ENCODE assay signal across 11 cellular contexts in genomic region chr5:172715421-172715780, GRCh38. TPM values are rescaled to one million over a fixed set of nuclear protein-coding genes. Genes with fewer than 3 reads are reported as not detected.
DNase-seq lines count a peak whose midpoint lies in the region; FAIRE-seq and TF ChIP-seq lines count a peak whose summit lies in the region.
"Had no signal": no experiment of that assay in that cellular context is flagged by ENCODE, and none has a peak within 500 bp of the region (broad histone marks: within the 10 kb centered on the region; RNA-seq: fewer than 3 reads in every experiment).

No MANE protein-coding gene starts in this region.

- POLR2A ChIA-PET in CD4-positive, alpha-beta memory T cell (lab: Charles Lee; ENCODE audit: partially characterized antibody): interaction anchor here (0.6 to 4.1 kb wide), 9 partner anchors 20 to 463 kb away, joined by 3 to 86 read pairs (median 3); partner anchors contain the start of genes DUSP1 and RPL26L1

- CTCF ChIA-PET in CD4-positive, alpha-beta memory T cell (lab: Charles Lee; ENCODE audit: partially characterized antibody): interaction anchor here (0.7 to 11.7 kb wide), 38 partner anchors 9 to 320 kb away, joined by 3 to 547 read pairs (median 5); partner anchors contain the start of gene DUSP1

- no peaks in the 10 kb centered on the region for H4K20me1 ChIP-seq in astrocyte (ENCODE audit: insufficient read depth, low read length)

- no peaks in the 10 kb centered on the region for H3K27me3 ChIP-seq in CD4-positive, alpha-beta memory T cell (ENCODE audit: insufficient read depth, low read length)
- H3K27me3 ChIP-seq in astrocyte (ENCODE audit: insufficient read depth, low read length) (no peaks in the 10 kb centered on the region), skeletal muscle satellite cell (ENCODE audit: control insufficient read depth, insufficient read depth, low read length) (no peaks in the 10 kb centered on the region)
- H3K27me3 ChIP-seq: SJSA1 had no signal

- H3K27me3 Mint-ChIP-seq in CD4-positive, alpha-beta memory T cell: peaks cover 8 to 13% of the 10 kb centered on the region in 2 donors
- peaks cover 21% of the 10 kb centered on the region for H3K27me3 Mint-ChIP-seq in astrocyte (ENCODE audit: low read depth, unreplicated experiment)

- H3K4me1 Mint-ChIP-seq in CD4-positive, alpha-beta memory T cell: peaks cover 15 to 28% (median 17%) of the 10 kb centered on the region in 4 donors
- no peaks in the 10 kb centered on the region for H3K4me1 Mint-ChIP-seq in astrocyte (ENCODE audit: low read depth, unreplicated experiment)

- H3K79me2 ChIP-seq in astrocyte (ENCODE audit: insufficient read depth, low read length): no peaks in the 10 kb centered on the region

- H3K4me3 ChIP-seq in CD4-positive, alpha-beta memory T cell (ENCODE audit: low read length in 2 of 2): no peak overlapping the region
- H3K4me3 ChIP-seq in astrocyte (ENCODE audit: insufficient read depth, low read depth, low read length) (no peak overlapping the region), skeletal muscle satellite cell (ENCODE audit: low read length) (no peak overlapping the region)
- H3K4me3 ChIP-seq: SJSA1 had no signal

- peak overlapping the region; percentile 10 for H3K9ac ChIP-seq in astrocyte (ENCODE audit: low read length)
- peak overlapping the region; percentile 57 for H3K9ac ChIP-seq in skeletal muscle satellite cell (ENCODE audit: low read depth, low read length)

- H3K27ac ChIP-seq in CD4-positive, alpha-beta memory T cell (ENCODE audit: low read depth, low read length): no peak overlapping the region
- H3K27ac ChIP-seq in astrocyte (ENCODE audit: low read depth, low read length): no peak overlapping the region
- H3K27ac ChIP-seq: SJSA1 had no signal

- intact Hi-C loops in CD4-positive, alpha-beta memory T cell (cut with micrococcal nuclease): no loop called here

- no peak for DNase-seq in CD4-positive, alpha-beta memory T cell
- DNase-seq in astrocyte (ENCODE audit: low read depth): no peak
- peak; percentile 20 for DNase-seq in iris pigment epithelial cell (ENCODE audit: low read depth)
- DNase-seq in anterior cingulate cortex (lab: John Stamatoyannopoulos, UW): no peak
- no peak for DNase-seq in GF-D8 (lab: John Stamatoyannopoulos, UW)
- no peak for DNase-seq in OCI-M1 (lab: John Stamatoyannopoulos, UW)
- DNase-seq in RCC 7860 (ENCODE audit: low spot score): no peak

- no peaks in the 10 kb centered on the region for H3K36me3 ChIP-seq in CD4-positive, alpha-beta memory T cell (ENCODE audit: insufficient read depth, low read length)
- H3K36me3 ChIP-seq in astrocyte (ENCODE audit: insufficient read depth, low read length) (no peaks in the 10 kb centered on the region), skeletal muscle satellite cell (ENCODE audit: insufficient read depth, low read length) (no peaks in the 10 kb centered on the region)
- H3K36me3 ChIP-seq: SJSA1 had no signal

- H3K4me3 Mint-ChIP-seq in CD4-positive, alpha-beta memory T cell: no peak overlapping the region
- no peak overlapping the region for H3K4me3 Mint-ChIP-seq in astrocyte (ENCODE audit: unreplicated experiment)
- H3K4me3 Mint-ChIP-seq: nephron progenitor cell had no signal

- no peaks in the 10 kb centered on the region for H3K9me3 Mint-ChIP-seq in CD4-positive, alpha-beta memory T cell
- H3K9me3 Mint-ChIP-seq in astrocyte (ENCODE audit: unreplicated experiment): no peaks in the 10 kb centered on the region
- H3K9me3 Mint-ChIP-seq: nephron progenitor cell had no signal

- no peaks in the 10 kb centered on the region for H3K9me3 ChIP-seq in CD4-positive, alpha-beta memory T cell (ENCODE audit: control insufficient read depth in 1 of 2, low read length in 2 of 2)
- H3K9me3 ChIP-seq in astrocyte (ENCODE audit: insufficient read depth, low read depth, low read length) (no peaks in the 10 kb centered on the region), skeletal muscle satellite cell (replicated peaks; ENCODE audit: low read length) (no peaks in the 10 kb centered on the region)
- H3K9me3 ChIP-seq: SJSA1 had no signal

- peaks cover 11% of the 10 kb centered on the region for H3K4me1 ChIP-seq in CD4-positive, alpha-beta memory T cell (ENCODE audit: insufficient read depth, low read length)
- H3K4me1 ChIP-seq in astrocyte (ENCODE audit: insufficient read depth, low read length) (peaks cover 13% of the 10 kb centered on the region), skeletal muscle satellite cell (ENCODE audit: control insufficient read depth, insufficient read depth, low read length) (peaks cover 32% of the 10 kb centered on the region)

- H3K4me2 ChIP-seq in astrocyte (ENCODE audit: low read length): no peak overlapping the region
- no peak overlapping the region for H3K4me2 ChIP-seq in skeletal muscle satellite cell (ENCODE audit: low read length)

- H3K36me3 Mint-ChIP-seq in CD4-positive, alpha-beta memory T cell: no peaks in the 10 kb centered on the region
- H3K36me3 Mint-ChIP-seq in astrocyte (ENCODE audit: low read depth, unreplicated experiment): no peaks in the 10 kb centered on the region

- FAIRE-seq in astrocyte (lab: Jason Lieb, UNC) (no peak), RCC 7860 (lab: Jason Lieb, UNC) (no peak)
- FAIRE-seq: colon had no signal

- peak overlapping the region in 4 of 7 donors; percentile 4 to 43 (median 42) for H3K27ac Mint-ChIP-seq in CD4-positive, alpha-beta memory T cell
- peak overlapping the region; percentile 41 for H3K27ac Mint-ChIP-seq in astrocyte (ENCODE audit: unreplicated experiment)
- H3K27ac Mint-ChIP-seq: nephron progenitor cell had no signal

- TF ChIP-seq CTCF in astrocyte (IDR thresholded peaks at IDR 0.05; ENCODE audit: insufficient read depth, low read depth, low read length): no peak

- H2AFZ ChIP-seq in astrocyte (ENCODE audit: low read depth, low read length): no peak overlapping the region

RNA-seq across cellular contexts. Expression of gene DUSP1, which starts 55.6 kb away (rescaled TPM):
- 10 to 100 TPM; 18.0 to 18.8 TPM for total RNA-seq in CD4-positive, alpha-beta memory T cell
- 100 to 1,000 TPM; 297 to 879 TPM for polyA plus RNA-seq in CD4-positive, alpha-beta memory T cell
- 80.5 and 90.1 TPM in 2 replicates for total RNA-seq in astrocyte
- 204 and 438 TPM in 2 replicates for total RNA-seq in skeletal muscle satellite cell (2012; rRNA removed)
